ENCODE assay signal across 21 cellular contexts in genomic region chr1:226164154-226164553, GRCh38. TPM values are rescaled to one million over a fixed set of nuclear protein-coding genes. Genes with fewer than 3 reads are reported as not detected.
DNase-seq lines count a peak whose midpoint lies in the region; ATAC-seq and TF ChIP-seq lines count a peak whose summit lies in the region.
"Had no signal": no experiment of that assay in that cellular context is flagged by ENCODE, and none has a peak within 500 bp of the region (broad histone marks: within the 10 kb centered on the region; RNA-seq: fewer than 3 reads in every experiment).

No MANE protein-coding gene starts in this region.

- peaks cover 64 to 66% of the 10 kb centered on the region in 2 experiments for H3K36me3 ChIP-seq in HEK293 (ENCODE audit: control insufficient read depth in 2 of 2, insufficient read depth in 1 of 2, low read length in 2 of 2)
- peaks cover 40% of the 10 kb centered on the region for H3K36me3 ChIP-seq in CD8-positive, alpha-beta memory T cell (ENCODE audit: insufficient read depth, low read length)

- no peaks in the 10 kb centered on the region for H3K27me3 Mint-ChIP-seq in IgD-negative memory B cell
- no peaks in the 10 kb centered on the region for H3K27me3 Mint-ChIP-seq in progenitor cell of endocrine pancreas
- no peaks in the 10 kb centered on the region; the same call in 1 of the 2 replicates for H3K27me3 Mint-ChIP-seq in HFFc6 (ENCODE audit: insufficient read depth)
- no peaks in the 10 kb centered on the region for H3K27me3 Mint-ChIP-seq in CD8-positive, alpha-beta memory T cell
- H3K27me3 Mint-ChIP-seq: CD4-positive, CD25-positive, alpha-beta regulatory T cell had no signal

- in situ Hi-C loops in KBM-7 (cut with MboI; ENCODE audit: low pct_unique_long_range_greater_than_20kb, low sequenced_read_pairs) = no loop called here

- H3K4me1 ChIP-seq in HEK293 (ENCODE audit: control insufficient read depth, insufficient read depth, low read length) = no peaks in the 10 kb centered on the region
- no peaks in the 10 kb centered on the region for H3K4me1 ChIP-seq in CD8-positive, alpha-beta memory T cell (ENCODE audit: insufficient read depth, low read length)

- H3K9me3 Mint-ChIP-seq in IgD-negative memory B cell (no peaks in the 10 kb centered on the region), progenitor cell of endocrine pancreas (ENCODE audit: low read depth) (no peaks in the 10 kb centered on the region), HFFc6 (no peaks in the 10 kb centered on the region)
- no peaks in the 10 kb centered on the region for H3K9me3 Mint-ChIP-seq in CD8-positive, alpha-beta memory T cell
- H3K9me3 Mint-ChIP-seq: CD4-positive, CD25-positive, alpha-beta regulatory T cell; CD8-positive, alpha-beta T cell had no signal

- H3K9me3 ChIP-seq in HEK293 (ENCODE audit: control insufficient read depth, insufficient read depth, low read depth, low read length) = no peaks in the 10 kb centered on the region
- no peaks in the 10 kb centered on the region for H3K9me3 ChIP-seq in CD8-positive, alpha-beta memory T cell (ENCODE audit: low read length)
- H3K9me3 ChIP-seq: BLaER1 had no signal

- ATAC-seq in left colon = peak; percentile 18
- ATAC-seq: CD8-positive, alpha-beta T cell; GM12878 had no signal

- H3K27ac Mint-ChIP-seq in IgD-negative memory B cell (peak overlapping the region in 2 of 3 donors; percentile 80 to 82), progenitor cell of endocrine pancreas (peak overlapping the region; percentile 41), HFFc6 (no peak overlapping the region)
- peak overlapping the region in 2 of 8 donors; percentile 37 to 60 for H3K27ac Mint-ChIP-seq in CD8-positive, alpha-beta memory T cell
- H3K27ac Mint-ChIP-seq: CD8-positive, alpha-beta T cell had no signal

- no peak for DNase-seq in left colon
- DNase-seq in progenitor cell of endocrine pancreas (ENCODE audit: low spot score, unreplicated experiment) = no peak
- DNase-seq in HFFc6 = no peak
- no peak for DNase-seq in CD8-positive, alpha-beta memory T cell
- DNase-seq in KBM-7 = no peak
- DNase-seq: CD4-positive, CD25-positive, alpha-beta regulatory T cell; CD8-positive, alpha-beta T cell; DMS 273 treated with DMSO at 0.1 percent for 48 hours; DMS79; EL; GDM1; GM23248; H7; HCEC 1CT had no signal

- no peak overlapping the region for H3K4me3 ChIP-seq in HEK293 (ENCODE audit: low read depth, low read length)
- H3K4me3 ChIP-seq in CD8-positive, alpha-beta memory T cell (ENCODE audit: low read length) = no peak overlapping the region
- H3K4me3 ChIP-seq: BLaER1, GM12878, GM23248 had no signal

- H3K36me3 Mint-ChIP-seq in IgD-negative memory B cell = peaks cover 15% of the 10 kb centered on the region
- H3K36me3 Mint-ChIP-seq in progenitor cell of endocrine pancreas (ENCODE audit: insufficient read depth) = peaks cover 15% of the 10 kb centered on the region
- peaks cover 31% of the 10 kb centered on the region for H3K36me3 Mint-ChIP-seq in HFFc6 (ENCODE audit: low read depth)
- peaks cover 8 to 66% (median 19%) of the 10 kb centered on the region in 3 donors for H3K36me3 Mint-ChIP-seq in CD8-positive, alpha-beta memory T cell

- H3K4me1 Mint-ChIP-seq in IgD-negative memory B cell = peaks cover 34 to 44% (median 41%) of the 10 kb centered on the region in 3 donors
- H3K4me1 Mint-ChIP-seq in progenitor cell of endocrine pancreas (ENCODE audit: low read depth) = no peaks in the 10 kb centered on the region
- H3K4me1 Mint-ChIP-seq in HFFc6 (ENCODE audit: low read depth) = no peaks in the 10 kb centered on the region
- H3K4me1 Mint-ChIP-seq in CD8-positive, alpha-beta memory T cell = peaks cover 9 to 15% (median 14%) of the 10 kb centered on the region in 3 donors

- TF ChIP-seq CTCF in HEK293 (tag by site-specific recombination; IDR thresholded peaks at IDR 0.05) = no peak
- TF ChIP-seq CTCF in progenitor cell of endocrine pancreas (IDR thresholded peaks at IDR 0.05; ENCODE audit: unreplicated experiment) = no peak
- no peak for TF ChIP-seq CTCF in HFFc6 (IDR thresholded peaks at IDR 0.05)

- CTCF ChIA-PET in HEK293 (lab: Yijun Ruan, JAX) = interaction anchor here (1.1 to 2.1 kb wide), 2 partner anchors 18 to 39 kb away, joined by 5 to 7 read pairs; no protein-coding TSS in a partner anchor
- CTCF ChIA-PET in CD8-positive, alpha-beta memory T cell (lab: Charles Lee) = interaction anchor here (0.7 to 1.3 kb wide), 2 partner anchors 10 to 39 kb away, joined by 3 to 4 read pairs; no protein-coding TSS in a partner anchor

- H3K27ac ChIP-seq in HEK293 (ENCODE audit: extremely low read depth, low read depth, low read length) = no peak overlapping the region
- H3K27ac ChIP-seq in CD8-positive, alpha-beta memory T cell (ENCODE audit: low read depth, low read length) = no peak overlapping the region
- H3K27ac ChIP-seq: BLaER1, C4-2B, GM23248 had no signal

- intact Hi-C loops in left colon (cut with DNase I, micrococcal nuclease) = no loop called here

- POLR2A ChIA-PET in HEK293 (lab: Yijun Ruan, JAX) = interaction anchor here (0.6 to 0.7 kb wide), 2 partner anchors 23 to 28 kb away, joined by 3 to 4 read pairs; partner anchors contain the start of gene ACBD3
- POLR2A ChIA-PET in CD8-positive, alpha-beta memory T cell (lab: Charles Lee) = interaction anchor here (0.7 kb wide), 1 partner anchor 679 kb away, joined by 6 read pairs; no protein-coding TSS in a partner anchor

- no peaks in the 10 kb centered on the region for H3K27me3 ChIP-seq in CD8-positive, alpha-beta memory T cell (ENCODE audit: insufficient read depth, low read length, poor library complexity, severe bottlenecking)
- H3K27me3 ChIP-seq: BLaER1 had no signal

- H3K4me3 Mint-ChIP-seq in IgD-negative memory B cell (no peak overlapping the region), progenitor cell of endocrine pancreas (ENCODE audit: low read depth) (no peak overlapping the region), HFFc6 (no peak overlapping the region)
- no peak overlapping the region for H3K4me3 Mint-ChIP-seq in CD8-positive, alpha-beta memory T cell
- H3K4me3 Mint-ChIP-seq: CD4-positive, CD25-positive, alpha-beta regulatory T cell; CD8-positive, alpha-beta T cell had no signal

TF ChIP-seq in HEK293, 187 proteins besides CTCF, POLR2A, EP300 and RAD21:
- TF ChIP-seq ZNF362 (tag by site-specific recombination; IDR thresholded peaks at IDR 0.05) (peak; percentile 70; the same call in 1 of the 2 replicates), ZNF600 (tag by site-specific recombination; IDR thresholded peaks at IDR 0.05) (no peak)

RNA-seq across cellular contexts. Expression of gene ACBD3, which starts 22.4 kb away (rescaled TPM):
- 41.3 TPM for polyA plus RNA-seq in IgD-negative memory B cell
- total RNA-seq in left colon = 10 to 100 TPM; 45.8 to 56.0 TPM
- 29.3 and 31.6 TPM in 2 replicates for total RNA-seq in progenitor cell of endocrine pancreas
- total RNA-seq in HFFc6 (2021; fragmentation: NEBNext Ultra II Directional; extraction: Animal tissue kit (Norgen Biotek cat#: 25700)) = 10 to 100 TPM; 63.9 to 72.8 (median 70.5) TPM
- total RNA-seq in CD8-positive, alpha-beta memory T cell = 10 to 100 TPM; 20.4 to 21.5 TPM
- polyA plus RNA-seq in CD8-positive, alpha-beta memory T cell = 22.3 TPM

RNA-seq across cellular contexts. Expression of gene MIXL1, which starts 59.3 kb away (rescaled TPM):
- 1.6 TPM for polyA plus RNA-seq in IgD-negative memory B cell
- under 1 TPM; 0.15 to 0.34 TPM for total RNA-seq in left colon
- 1.5 and 1.7 TPM in 2 replicates for total RNA-seq in progenitor cell of endocrine pancreas
- under 1 TPM in 1 of 6 experiments, not detected in 5; 0.14 TPM for total RNA-seq in HFFc6 (2021; fragmentation: NEBNext Ultra II Directional; extraction: Animal tissue kit (Norgen Biotek cat#: 25700))
- total RNA-seq in CD8-positive, alpha-beta memory T cell = not detected
- not detected for polyA plus RNA-seq in CD8-positive, alpha-beta memory T cell
- total RNA-seq: A172; A673; CD4-positive, CD25-positive, alpha-beta regulatory T cell; CD8-positive, alpha-beta T cell; GM23248 had no signal
- polyA plus RNA-seq: CD4-positive, CD25-positive, alpha-beta regulatory T cell; GM23248 had no signal
